19 cellular contexts compared by ENCODE assay signal in genomic region chr6:37339911-37340638, GRCh38.
"Had no signal": no experiment of that assay in that cellular context is flagged by ENCODE, and none has a peak within 500 bp of the region (broad histone marks: within the 10 kb centered on the region; RNA-seq: fewer than 3 reads in every experiment).

No MANE protein-coding gene starts in this region.

- DNase-seq: activated CD4-positive, alpha-beta T cell treated with anti-CD3 and anti-CD28 coated beads, Interleukin-2, amount 50 U/mL, for 1 hour; activated naive CD4-positive, alpha-beta T cell treated with anti-CD3 and anti-CD28 coated beads for 36 hours; activated T-cell treated with anti-CD3 and anti-CD28 coated beads for 4 hours; cerebellar nuclear complex; effector memory CD8-positive, alpha-beta T cell; heart right ventricle; left colon; nephron progenitor cell; occipital lobe; right lobe of liver; stimulated activated naive CD8-positive, alpha-beta T cell treated with anti-CD3 and anti-CD28 coated beads, Interleukin-15, Interleukin-2, amounts not matched to agents 100 U/mL and 50 U/mL, for 24 hours; trophoblast cell had no signal

- H3K4me3 ChIP-seq: gastroesophageal sphincter, heart right ventricle, lung, right lobe of liver, smooth muscle cell had no signal

- H3K9me3 ChIP-seq: gastroesophageal sphincter, heart right ventricle, right lobe of liver had no signal

- H3K27ac ChIP-seq: gastroesophageal sphincter, heart right ventricle, right lobe of liver had no signal

- H3K9me3 Mint-ChIP-seq: activated naive CD4-positive, alpha-beta T cell treated with anti-CD3 and anti-CD28 coated beads for 36 hours; activated T-helper 17 cell treated with anti-CD3 and anti-CD28 coated beads, Interleukin-2, amount 50 U/mL, for 72 hours; dendritic cell treated with granulocyte-macrophage colony-stimulating factor and Interleukin-4, amounts not matched to agents 40 ng/mL and 50 ng/mL, for 4 days; effector memory CD8-positive, alpha-beta T cell; mesothelial cell of epicardium; nephron progenitor cell; T-helper 2 cell treated with Interferon-gamma antibody and Interleukin-4, amounts not matched to agents 5 μg/mL and 100 μg/mL, for 36 hours had no signal

- H3K27me3 ChIP-seq: gastroesophageal sphincter, heart right ventricle, right lobe of liver had no signal

- H3K27ac Mint-ChIP-seq: activated naive CD4-positive, alpha-beta T cell treated with anti-CD3 and anti-CD28 coated beads for 36 hours; activated T-helper 17 cell treated with anti-CD3 and anti-CD28 coated beads, Interleukin-2, amount 50 U/mL, for 72 hours; dendritic cell treated with granulocyte-macrophage colony-stimulating factor and Interleukin-4, amounts not matched to agents 40 ng/mL and 50 ng/mL, for 4 days; effector memory CD8-positive, alpha-beta T cell; mesothelial cell of epicardium; nephron progenitor cell; T-helper 2 cell treated with Interferon-gamma antibody and Interleukin-4, amounts not matched to agents 5 μg/mL and 100 μg/mL, for 36 hours had no signal

- H3K4me3 Mint-ChIP-seq: activated naive CD4-positive, alpha-beta T cell treated with anti-CD3 and anti-CD28 coated beads for 36 hours; activated T-helper 17 cell treated with anti-CD3 and anti-CD28 coated beads, Interleukin-2, amount 50 U/mL, for 72 hours; dendritic cell treated with granulocyte-macrophage colony-stimulating factor and Interleukin-4, amounts not matched to agents 40 ng/mL and 50 ng/mL, for 4 days; effector memory CD8-positive, alpha-beta T cell; mesothelial cell of epicardium; nephron progenitor cell; T-helper 2 cell treated with Interferon-gamma antibody and Interleukin-4, amounts not matched to agents 5 μg/mL and 100 μg/mL, for 36 hours had no signal

- H3K4me1 Mint-ChIP-seq: activated T-helper 17 cell treated with anti-CD3 and anti-CD28 coated beads, Interleukin-2, amount 50 U/mL, for 72 hours; mesothelial cell of epicardium had no signal

- H3K36me3 Mint-ChIP-seq: mesothelial cell of epicardium had no signal
